In the genomic region with DNA sequence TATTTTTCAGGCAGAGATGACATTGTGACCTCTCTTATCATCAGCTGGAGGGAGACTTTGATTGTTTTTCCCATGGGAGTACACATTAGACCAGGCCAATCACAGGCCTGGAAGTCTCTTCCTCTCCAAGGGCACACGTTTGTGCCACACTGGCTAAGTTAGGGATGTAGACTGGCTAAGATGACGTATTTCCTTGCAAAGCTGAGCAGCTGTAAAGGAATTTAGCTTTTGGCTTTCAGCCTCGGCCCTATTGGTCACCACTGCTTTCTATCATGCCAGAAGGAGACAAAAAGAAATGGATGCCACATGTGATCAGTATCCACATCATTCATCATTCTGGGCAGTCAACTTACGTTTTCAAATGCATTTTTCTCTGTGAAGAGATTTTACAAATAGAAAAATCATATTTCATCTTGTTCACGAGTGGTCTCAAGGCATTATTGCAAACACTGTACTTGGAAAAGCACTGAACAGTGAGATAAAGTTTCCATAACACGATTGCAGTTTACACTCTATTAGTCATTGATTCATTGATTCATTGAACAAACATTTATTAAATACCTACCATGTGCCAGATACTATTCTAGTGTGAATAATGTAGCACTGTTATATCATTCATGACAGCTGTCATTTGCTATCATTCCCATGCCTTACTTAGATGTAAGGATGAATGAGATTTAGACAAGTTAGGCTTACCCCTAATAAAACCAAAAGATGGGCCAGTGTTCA, we compare ENCODE assay signal across 1 cellular context.
TF ChIP-seq lines count a peak whose summit lies in the region.

No MANE protein-coding gene starts in this region.

TF ChIP-seq in IMR-90, 13 proteins besides CTCF, POLR2A, EP300 and RAD21:
- TF ChIP-seq SMC3 (IDR thresholded peaks at IDR 0.05; ENCODE audit: low read depth, low read length) (no peak), FOS (IDR thresholded peaks at IDR 0.05; ENCODE audit: low read depth, low read length) (0 out of 2 replicates have a peak, but pooled peaks have one; percentile 2), MXI1 (IDR thresholded peaks at IDR 0.05; ENCODE audit: borderline replicate concordance, low read depth, low read length) (no peak), RFX5 (IDR thresholded peaks at IDR 0.05; ENCODE audit: low read depth, low read length) (no peak), RCOR1 (IDR thresholded peaks at IDR 0.05; ENCODE audit: insufficient replicate concordance, low read length) (no peak), BHLHE40 (IDR thresholded peaks at IDR 0.05; ENCODE audit: low read depth, low read length) (no peak; the same call in 1 of the 2 replicates), CHD1 (IDR thresholded peaks at IDR 0.05; ENCODE audit: low read depth, low read length) (no peak), ELK1 (IDR thresholded peaks at IDR 0.05; ENCODE audit: borderline replicate concordance, low read depth, low read length) (no peak), NFE2L2 (IDR thresholded peaks at IDR 0.05; ENCODE audit: low read depth, low read length) (no peak), MAFK (IDR thresholded peaks at IDR 0.05; ENCODE audit: low read depth, low read length) (no peak), CEBPB (IDR thresholded peaks at IDR 0.05; ENCODE audit: low read depth, low read length) (peak; percentile 5; the same call in 1 of the 2 replicates), MAZ (IDR thresholded peaks at IDR 0.05; ENCODE audit: borderline replicate concordance, low read depth, low read length) (no peak)
- TF ChIP-seq, protein P1, sequence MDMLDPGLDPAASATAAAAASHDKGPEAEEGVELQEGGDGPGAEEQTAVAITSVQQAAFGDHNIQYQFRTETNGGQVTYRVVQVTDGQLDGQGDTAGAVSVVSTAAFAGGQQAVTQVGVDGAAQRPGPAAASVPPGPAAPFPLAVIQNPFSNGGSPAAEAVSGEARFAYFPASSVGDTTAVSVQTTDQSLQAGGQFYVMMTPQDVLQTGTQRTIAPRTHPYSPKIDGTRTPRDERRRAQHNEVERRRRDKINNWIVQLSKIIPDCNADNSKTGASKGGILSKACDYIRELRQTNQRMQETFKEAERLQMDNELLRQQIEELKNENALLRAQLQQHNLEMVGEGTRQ (IDR thresholded peaks at IDR 0.05; ENCODE audit: low read depth, low read length): peak; percentile 75
TF ChIP-seq in IMR-90: peak in this region for 3.
